15 cellular contexts compared by ENCODE assay signal in the genomic region with DNA sequence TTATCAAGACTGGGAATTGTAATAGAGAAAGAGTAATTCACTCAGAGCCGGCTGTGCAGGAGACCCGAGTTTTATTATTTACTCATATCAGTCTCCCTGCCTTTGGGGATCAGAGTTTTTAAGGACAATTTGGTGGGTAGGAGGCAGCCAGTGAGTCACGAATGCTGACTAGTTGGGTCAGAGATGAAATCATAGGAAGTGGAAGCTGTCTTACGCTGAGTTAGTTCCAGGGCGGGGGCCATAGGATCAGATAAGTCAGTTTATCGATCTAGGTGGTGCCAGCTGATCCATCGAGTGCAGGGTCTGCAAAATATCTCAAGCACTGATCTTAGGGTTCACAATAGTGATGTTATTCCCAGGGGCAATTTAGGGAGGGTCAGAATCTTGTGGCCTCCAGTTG. TPM values are rescaled to one million over a fixed set of nuclear protein-coding genes. Genes with fewer than 3 reads are reported as not detected.
DNase-seq lines count a peak whose midpoint lies in the region; ATAC-seq and TF ChIP-seq lines count a peak whose summit lies in the region.
"Had no signal": no experiment of that assay in that cellular context is flagged by ENCODE, and none has a peak within 500 bp of the region (broad histone marks: within the 10 kb centered on the region; RNA-seq: fewer than 3 reads in every experiment).

No MANE protein-coding gene starts in this region.

- H3K9me3 Mint-ChIP-seq in stimulated activated effector memory CD8-positive, alpha-beta T cell treated with anti-CD3 and anti-CD28 coated beads, Interleukin-12 subunit alpha, Interleukin-12 subunit beta, amount 100 ng/mL, for 72 hours: no peaks in the 10 kb centered on the region
- H3K9me3 Mint-ChIP-seq in Calu3 (ENCODE audit: low read depth, unreplicated experiment): no peaks in the 10 kb centered on the region
- no peaks in the 10 kb centered on the region for H3K9me3 Mint-ChIP-seq in CD8-positive, alpha-beta T cell

- H3K4me1 ChIP-seq in CD8-positive, alpha-beta T cell (ENCODE audit: insufficient read depth, low read length): no peaks in the 10 kb centered on the region
- H3K4me1 ChIP-seq: esophagus squamous epithelium had no signal

- intact Hi-C loops in Calu3 (cut with micrococcal nuclease; ENCODE audit: unreplicated experiment): loop anchor here (5.0 kb wide), 1 partner anchor 240 kb away; no protein-coding TSS in a partner anchor
- intact Hi-C loops in CD8-positive, alpha-beta T cell (cut with DNase I, micrococcal nuclease): no loop called here

- no peak for TF ChIP-seq CTCF in fibroblast of mammary gland (conservative IDR thresholded peaks at IDR 0.05; ENCODE audit: control insufficient read depth, insufficient read depth, low read depth, low read length)
- no peak for TF ChIP-seq CTCF in Calu3 (IDR thresholded peaks at IDR 0.05; ENCODE audit: unreplicated experiment)
- TF ChIP-seq CTCF in CD8-positive, alpha-beta T cell (IDR thresholded peaks at IDR 0.05): no peak

- no peaks in the 10 kb centered on the region for H3K36me3 ChIP-seq in CD8-positive, alpha-beta T cell (ENCODE audit: insufficient read depth, low read length)
- H3K36me3 ChIP-seq: esophagus squamous epithelium had no signal

- POLR2A ChIA-PET in CD8-positive, alpha-beta T cell (lab: Charles Lee): interaction anchor here (0.5 kb wide), 1 partner anchor 171 kb away, joined by 3 read pairs; no protein-coding TSS in a partner anchor

- no peak overlapping the region for H3K27ac ChIP-seq in CD8-positive, alpha-beta T cell (ENCODE audit: low read depth, low read length)
- H3K27ac ChIP-seq: esophagus squamous epithelium, SK-N-MC had no signal

- H3K27me3 ChIP-seq in CD8-positive, alpha-beta T cell (ENCODE audit: insufficient read depth, low read length): no peaks in the 10 kb centered on the region

- H3K27me3 Mint-ChIP-seq in Calu3 (ENCODE audit: unreplicated experiment): peaks cover 13% of the 10 kb centered on the region
- peaks cover 10% of the 10 kb centered on the region for H3K27me3 Mint-ChIP-seq in CD8-positive, alpha-beta T cell (ENCODE audit: low read depth)

- CTCF ChIA-PET in Calu3 (lab: Charles Lee): interaction anchor here (0.6 to 0.7 kb wide), 2 partner anchors 219 to 662 kb away, joined by 3 to 4 read pairs; no protein-coding TSS in a partner anchor
- CTCF ChIA-PET in CD8-positive, alpha-beta T cell (lab: Charles Lee): interaction anchor here (0.9 to 13.8 kb wide), 4 partner anchors 7 to 239 kb away, joined by 3 to 338 read pairs (median 4); a partner anchor contains a TSS

- no TSS peak for BruUV-seq in Calu3 (replicated peaks; lab: Mats Ljungman, UMichigan)

- peak; percentile 61 for DNase-seq in HS-5 (ENCODE audit: low read depth)
- peak; percentile 87 for DNase-seq in fibroblast of mammary gland (ENCODE audit: low read depth)
- no peak for DNase-seq in stimulated activated effector memory CD8-positive, alpha-beta T cell treated with anti-CD3 and anti-CD28 coated beads, Interleukin-12 subunit alpha, Interleukin-12 subunit beta, amount 100 ng/mL, for 72 hours (ENCODE audit: low spot score in 2 of 2)
- no peak for DNase-seq in Calu3
- no peak for DNase-seq in CD8-positive, alpha-beta T cell
- DNase-seq: activated CD4-positive, CD25-positive, alpha-beta regulatory T cell treated with anti-CD3 and anti-CD28 coated beads, Interleukin-2, amount 50 U/mL, for 72 hours; activated effector memory CD4-positive, alpha-beta T cell treated with Interleukin-2 at 50 U/mL for 16 hours; central memory CD4-positive, alpha-beta T cell; esophagus squamous epithelium; NCI-H69; occipital lobe; stimulated activated naive CD8-positive, alpha-beta T cell treated with anti-CD3 and anti-CD28 coated beads, Interleukin-15, Interleukin-2, amounts not matched to agents 100 U/mL and 50 U/mL, for 24 hours had no signal

- H3K9me3 ChIP-seq in CD8-positive, alpha-beta T cell (ENCODE audit: low read length): no peaks in the 10 kb centered on the region
- H3K9me3 ChIP-seq: esophagus squamous epithelium had no signal

- H3K4me3 ChIP-seq in fibroblast of mammary gland (ENCODE audit: control insufficient read depth, low read depth, low read length): no peak overlapping the region
- no peak overlapping the region for H3K4me3 ChIP-seq in CD8-positive, alpha-beta T cell (ENCODE audit: low read depth, low read length)
- H3K4me3 ChIP-seq: esophagus squamous epithelium, SK-N-MC had no signal

- H3K27ac Mint-ChIP-seq in stimulated activated effector memory CD8-positive, alpha-beta T cell treated with anti-CD3 and anti-CD28 coated beads, Interleukin-12 subunit alpha, Interleukin-12 subunit beta, amount 100 ng/mL, for 72 hours: no peak overlapping the region
- no peak overlapping the region for H3K27ac Mint-ChIP-seq in Calu3 (ENCODE audit: unreplicated experiment)
- no peak overlapping the region for H3K27ac Mint-ChIP-seq in CD8-positive, alpha-beta T cell

- H3K36me3 Mint-ChIP-seq in stimulated activated effector memory CD8-positive, alpha-beta T cell treated with anti-CD3 and anti-CD28 coated beads, Interleukin-12 subunit alpha, Interleukin-12 subunit beta, amount 100 ng/mL, for 72 hours: no peaks in the 10 kb centered on the region
- no peaks in the 10 kb centered on the region for H3K36me3 Mint-ChIP-seq in Calu3 (ENCODE audit: insufficient read depth, unreplicated experiment)
- no peaks in the 10 kb centered on the region for H3K36me3 Mint-ChIP-seq in CD8-positive, alpha-beta T cell

- H3K4me1 Mint-ChIP-seq in stimulated activated effector memory CD8-positive, alpha-beta T cell treated with anti-CD3 and anti-CD28 coated beads, Interleukin-12 subunit alpha, Interleukin-12 subunit beta, amount 100 ng/mL, for 72 hours: peaks cover 5% of the 10 kb centered on the region
- H3K4me1 Mint-ChIP-seq in Calu3 (ENCODE audit: low read depth, unreplicated experiment): peaks cover 11% of the 10 kb centered on the region
- H3K4me1 Mint-ChIP-seq in CD8-positive, alpha-beta T cell (ENCODE audit: low read depth): no peaks in the 10 kb centered on the region

- ATAC-seq in SK-N-SH treated with all-trans-retinoic acid at 6 μM for 48 hours: peak; percentile 78
- peak; percentile 72 for ATAC-seq in stimulated activated effector memory CD8-positive, alpha-beta T cell treated with anti-CD3 and anti-CD28 coated beads, Interleukin-12 subunit alpha, Interleukin-12 subunit beta, amount 100 ng/mL, for 72 hours
- ATAC-seq in HG02852 (IDR thresholded peaks at IDR 0.05; ENCODE audit: unreplicated experiment): no peak
- no peak for ATAC-seq in CD8-positive, alpha-beta T cell
- ATAC-seq: stimulated activated naive CD8-positive, alpha-beta T cell treated with anti-CD3 and anti-CD28 coated beads, Interleukin-15, Interleukin-2, amounts not matched to agents 100 U/mL and 50 U/mL, for 24 hours had no signal

- no peak overlapping the region for H3K4me3 Mint-ChIP-seq in stimulated activated effector memory CD8-positive, alpha-beta T cell treated with anti-CD3 and anti-CD28 coated beads, Interleukin-12 subunit alpha, Interleukin-12 subunit beta, amount 100 ng/mL, for 72 hours
- no peak overlapping the region for H3K4me3 Mint-ChIP-seq in Calu3 (ENCODE audit: low read depth, unreplicated experiment)
- no peak overlapping the region for H3K4me3 Mint-ChIP-seq in CD8-positive, alpha-beta T cell

TF ChIP-seq in SK-N-SH treated with all-trans-retinoic acid at 6 μM for 48 hours, 23 proteins besides CTCF, POLR2A, EP300 and RAD21 (continues in another document):
- TF ChIP-seq ESRRG (CRISPR knock-in tag; IDR thresholded peaks at IDR 0.05) (no peak), PPARA (CRISPR knock-in tag; IDR thresholded peaks at IDR 0.05; ENCODE audit: borderline replicate concordance) (no peak), SNAI2 (CRISPR knock-in tag; IDR thresholded peaks at IDR 0.05) (no peak), ZNF8 (CRISPR knock-in tag; IDR thresholded peaks at IDR 0.05) (no peak), CSDC2 (CRISPR knock-in tag; IDR thresholded peaks at IDR 0.05) (no peak), TOX (CRISPR knock-in tag; IDR thresholded peaks at IDR 0.05; ENCODE audit: borderline replicate concordance) (no peak), TCF4 (CRISPR knock-in tag; IDR thresholded peaks at IDR 0.05; ENCODE audit: borderline replicate concordance) (no peak), ZNF70 (CRISPR knock-in tag; IDR thresholded peaks at IDR 0.05) (no peak), ARNTL (CRISPR knock-in tag; IDR thresholded peaks at IDR 0.05; ENCODE audit: borderline replicate concordance, low read depth) (no peak), ZFP3 (CRISPR knock-in tag; IDR thresholded peaks at IDR 0.05) (no peak)
- TF ChIP-seq, protein P1, sequence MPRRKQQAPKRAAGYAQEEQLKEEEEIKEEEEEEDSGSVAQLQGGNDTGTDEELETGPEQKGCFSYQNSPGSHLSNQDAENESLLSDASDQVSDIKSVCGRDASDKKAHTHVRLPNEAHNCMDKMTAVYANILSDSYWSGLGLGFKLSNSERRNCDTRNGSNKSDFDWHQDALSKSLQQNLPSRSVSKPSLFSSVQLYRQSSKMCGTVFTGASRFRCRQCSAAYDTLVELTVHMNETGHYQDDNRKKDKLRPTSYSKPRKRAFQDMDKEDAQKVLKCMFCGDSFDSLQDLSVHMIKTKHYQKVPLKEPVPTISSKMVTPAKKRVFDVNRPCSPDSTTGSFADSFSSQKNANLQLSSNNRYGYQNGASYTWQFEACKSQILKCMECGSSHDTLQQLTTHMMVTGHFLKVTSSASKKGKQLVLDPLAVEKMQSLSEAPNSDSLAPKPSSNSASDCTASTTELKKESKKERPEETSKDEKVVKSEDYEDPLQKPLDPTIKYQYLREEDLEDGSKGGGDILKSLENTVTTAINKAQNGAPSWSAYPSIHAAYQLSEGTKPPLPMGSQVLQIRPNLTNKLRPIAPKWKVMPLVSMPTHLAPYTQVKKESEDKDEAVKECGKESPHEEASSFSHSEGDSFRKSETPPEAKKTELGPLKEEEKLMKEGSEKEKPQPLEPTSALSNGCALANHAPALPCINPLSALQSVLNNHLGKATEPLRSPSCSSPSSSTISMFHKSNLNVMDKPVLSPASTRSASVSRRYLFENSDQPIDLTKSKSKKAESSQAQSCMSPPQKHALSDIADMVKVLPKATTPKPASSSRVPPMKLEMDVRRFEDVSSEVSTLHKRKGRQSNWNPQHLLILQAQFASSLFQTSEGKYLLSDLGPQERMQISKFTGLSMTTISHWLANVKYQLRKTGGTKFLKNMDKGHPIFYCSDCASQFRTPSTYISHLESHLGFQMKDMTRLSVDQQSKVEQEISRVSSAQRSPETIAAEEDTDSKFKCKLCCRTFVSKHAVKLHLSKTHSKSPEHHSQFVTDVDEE (CRISPR knock-in tag; IDR thresholded peaks at IDR 0.05): no peak

RNA-seq across cellular contexts. Expression of a gene that starts 20.2 kb away (rescaled TPM):
- not detected in 2 replicates for total RNA-seq in Calu3 (2022)
- total RNA-seq in CD8-positive, alpha-beta T cell: not detected
- total RNA-seq: esophagus squamous epithelium had no signal

RNA-seq across cellular contexts. Expression of a gene that starts 50.2 kb away (rescaled TPM):
- 21.8 and 28.2 TPM in 2 replicates for total RNA-seq in Calu3 (2022)
- total RNA-seq in CD8-positive, alpha-beta T cell: 10 to 100 TPM; 20.1 to 23.6 TPM

RNA-seq across cellular contexts. Expression of a gene that starts 50.4 kb away (rescaled TPM):
- total RNA-seq in Calu3 (2022): 87.8 and 106 TPM in 2 replicates
- total RNA-seq in CD8-positive, alpha-beta T cell: 10 to 100 TPM; 29.6 to 39.4 TPM

RNA-seq across cellular contexts. Expression of a gene that starts 52.5 kb away (rescaled TPM):
- 4.8 and 5.9 TPM in 2 replicates for total RNA-seq in Calu3 (2022)
- 1 to 10 TPM; 4.1 to 6.1 TPM for total RNA-seq in CD8-positive, alpha-beta T cell

RNA-seq across cellular contexts. Expression of a gene that starts 56.7 kb away (rescaled TPM):
- not detected in 2 replicates for total RNA-seq in Calu3 (2022)
- total RNA-seq in CD8-positive, alpha-beta T cell: not detected

Comparison
In these comparisons a context has a peak if more than half of its experiments do, and no peak if none do; other contexts are left out.
1. DNase-seq: peak in HS-5 (single experiment) and fibroblast of mammary gland (single experiment); none in stimulated activated effector memory CD8-positive, alpha-beta T cell treated with anti-CD3 and anti-CD28 coated beads, Interleukin-12 subunit alpha, Interleukin-12 subunit beta, amount 100 ng/mL, for 72 hours (0 of 2), Calu3 (single experiment) and CD8-positive, alpha-beta T cell (0 of 7).
2. ATAC-seq: peak in SK-N-SH treated with all-trans-retinoic acid at 6 μM for 48 hours (single experiment) and stimulated activated effector memory CD8-positive, alpha-beta T cell treated with anti-CD3 and anti-CD28 coated beads, Interleukin-12 subunit alpha, Interleukin-12 subunit beta, amount 100 ng/mL, for 72 hours (single experiment); none in HG02852 (single experiment) and CD8-positive, alpha-beta T cell (single experiment).